In the genomic region with DNA sequence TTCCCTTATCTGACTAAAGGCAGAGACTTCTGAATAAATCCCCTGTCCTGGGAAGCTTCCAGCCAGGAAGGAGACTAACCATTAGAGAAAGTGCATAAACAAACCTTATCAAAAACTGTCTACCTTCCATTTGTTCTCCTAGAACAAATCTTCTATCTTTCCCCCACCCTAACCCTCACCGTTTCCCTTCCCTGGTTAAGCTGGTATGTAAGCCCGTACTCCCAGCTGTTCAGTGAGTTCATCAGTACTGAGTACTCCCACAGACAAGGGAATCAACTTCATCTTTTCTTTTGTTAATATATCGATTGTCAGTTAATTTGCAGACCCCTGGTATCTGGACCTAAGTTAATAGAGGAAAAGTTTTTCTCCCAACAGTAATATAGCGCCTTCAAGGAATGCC, we compare ENCODE assay signal across 31 cellular contexts.
"Had no signal": no experiment of that assay in that cellular context is flagged by ENCODE, and none has a peak within 500 bp of the region (broad histone marks: within the 10 kb centered on the region; RNA-seq: fewer than 3 reads in every experiment).

No MANE protein-coding gene starts in this region.

- H3K9me3 Mint-ChIP-seq: activated CD4-positive, alpha-beta memory T cell treated with anti-CD3 and anti-CD28 coated beads for 36 hours; activated CD4-positive, alpha-beta T cell treated with anti-CD3 and anti-CD28 coated beads, Interleukin-2, amount 10 ng/mL, durations not matched to agents 24 days and 14 days; activated naive CD4-positive, alpha-beta T cell treated with anti-CD3 and anti-CD28 coated beads, Interleukin-2, amount 10 ng/mL, durations not matched to agents 7 days and 5 days; activated naive CD4-positive, alpha-beta T cell treated with anti-CD3 and anti-CD28 coated beads, Interleukin-2, amount 50 U/mL, for 72 hours; activated naive CD8-positive, alpha-beta T cell treated with anti-CD3 and anti-CD28 coated beads, Interleukin-2, amount 10 ng/mL, durations not matched to agents 7 days and 5 days; activated T-cell treated with anti-CD3 and anti-CD28 coated beads, Interleukin-2, amount 50 U/mL, for 24 hours; activated T-cell treated with anti-CD3 and anti-CD28 coated beads, Interleukin-2, amount 50 U/mL, for 72 hours; effector memory CD8-positive, alpha-beta T cell; T-helper 2 cell treated with Interferon-gamma antibody and Interleukin-4, amounts not matched to agents 5 μg/mL and 100 μg/mL, for 36 hours had no signal

- H3K4me3 Mint-ChIP-seq: activated CD4-positive, alpha-beta memory T cell treated with anti-CD3 and anti-CD28 coated beads for 36 hours; activated CD4-positive, alpha-beta T cell treated with anti-CD3 and anti-CD28 coated beads for 36 hours; activated CD4-positive, alpha-beta T cell treated with anti-CD3 and anti-CD28 coated beads, Interleukin-2, amount 10 ng/mL, durations not matched to agents 24 days and 14 days; activated CD8-positive, alpha-beta memory T cell treated with anti-CD3 and anti-CD28 coated beads, Interleukin-2, amount 10 ng/mL, durations not matched to agents 7 days and 5 days; activated CD8-positive, alpha-beta T cell treated with anti-CD3 and anti-CD28 coated beads, Interleukin-2, amount 10 ng/mL, durations not matched to agents 7 days and 5 days; activated naive CD4-positive, alpha-beta T cell treated with anti-CD3 and anti-CD28 coated beads, Interleukin-2, amount 10 ng/mL, durations not matched to agents 7 days and 5 days; activated naive CD8-positive, alpha-beta T cell treated with anti-CD3 and anti-CD28 coated beads, Interleukin-2, amount 10 ng/mL, durations not matched to agents 7 days and 5 days; activated T-cell treated with anti-CD3 and anti-CD28 coated beads, Interleukin-2, amount 50 U/mL, for 24 hours; activated T-cell treated with anti-CD3 and anti-CD28 coated beads, Interleukin-2, amount 50 U/mL, for 72 hours; effector memory CD8-positive, alpha-beta T cell; T-helper 17 cell; T-helper 2 cell treated with Interferon-gamma antibody and Interleukin-4, amounts not matched to agents 5 μg/mL and 100 μg/mL, for 36 hours had no signal

- H3K27ac Mint-ChIP-seq: activated CD4-positive, alpha-beta memory T cell treated with anti-CD3 and anti-CD28 coated beads for 36 hours; activated CD4-positive, alpha-beta T cell treated with anti-CD3 and anti-CD28 coated beads for 36 hours; activated CD4-positive, alpha-beta T cell treated with anti-CD3 and anti-CD28 coated beads, Interleukin-2, amount 10 ng/mL, durations not matched to agents 24 days and 14 days; activated CD8-positive, alpha-beta memory T cell treated with anti-CD3 and anti-CD28 coated beads, Interleukin-2, amount 10 ng/mL, durations not matched to agents 7 days and 5 days; activated CD8-positive, alpha-beta T cell treated with anti-CD3 and anti-CD28 coated beads, Interleukin-2, amount 10 ng/mL, durations not matched to agents 7 days and 5 days; activated naive CD4-positive, alpha-beta T cell treated with anti-CD3 and anti-CD28 coated beads, Interleukin-2, amount 10 ng/mL, durations not matched to agents 7 days and 5 days; activated naive CD4-positive, alpha-beta T cell treated with anti-CD3 and anti-CD28 coated beads, Interleukin-2, amount 50 U/mL, for 72 hours; activated naive CD8-positive, alpha-beta T cell treated with anti-CD3 and anti-CD28 coated beads, Interleukin-2, amount 10 ng/mL, durations not matched to agents 7 days and 5 days; activated T-cell treated with anti-CD3 and anti-CD28 coated beads, Interleukin-2, amount 50 U/mL, for 24 hours; activated T-cell treated with anti-CD3 and anti-CD28 coated beads, Interleukin-2, amount 50 U/mL, for 72 hours; effector memory CD8-positive, alpha-beta T cell; T-helper 17 cell; T-helper 2 cell treated with Interferon-gamma antibody and Interleukin-4, amounts not matched to agents 5 μg/mL and 100 μg/mL, for 36 hours had no signal

- ATAC-seq: activated CD4-positive, alpha-beta T cell treated with anti-CD3 and anti-CD28 coated beads for 36 hours; activated CD8-positive, alpha-beta memory T cell treated with anti-CD3 and anti-CD28 coated beads, Interleukin-2, amount 10 ng/mL, durations not matched to agents 7 days and 5 days; activated CD8-positive, alpha-beta T cell treated with anti-CD3 and anti-CD28 coated beads, Interleukin-2, amount 10 ng/mL, durations not matched to agents 7 days and 5 days; activated naive CD4-positive, alpha-beta T cell treated with anti-CD3 and anti-CD28 coated beads, Interleukin-2, amount 50 U/mL, for 72 hours; activated T-cell treated with anti-CD3 and anti-CD28 coated beads, Interleukin-2, amount 50 U/mL, for 72 hours; effector memory CD8-positive, alpha-beta T cell; foreskin keratinocyte; gastrocnemius medialis; heart left ventricle; T-helper 17 cell had no signal

- H3K36me3 Mint-ChIP-seq: activated CD4-positive, alpha-beta memory T cell treated with anti-CD3 and anti-CD28 coated beads for 36 hours; activated CD8-positive, alpha-beta memory T cell treated with anti-CD3 and anti-CD28 coated beads, Interleukin-2, amount 10 ng/mL, durations not matched to agents 7 days and 5 days; activated naive CD4-positive, alpha-beta T cell treated with anti-CD3 and anti-CD28 coated beads, Interleukin-2, amount 10 ng/mL, durations not matched to agents 7 days and 5 days; activated naive CD4-positive, alpha-beta T cell treated with anti-CD3 and anti-CD28 coated beads, Interleukin-2, amount 50 U/mL, for 72 hours; activated naive CD8-positive, alpha-beta T cell treated with anti-CD3 and anti-CD28 coated beads, Interleukin-2, amount 10 ng/mL, durations not matched to agents 7 days and 5 days had no signal

- DNase-seq: activated CD4-positive, alpha-beta memory T cell treated with anti-CD3 and anti-CD28 coated beads for 36 hours; activated CD4-positive, alpha-beta T cell treated with anti-CD3 and anti-CD28 coated beads for 36 hours; activated CD4-positive, alpha-beta T cell treated with anti-CD3 and anti-CD28 coated beads, Interleukin-2, amount 10 ng/mL, durations not matched to agents 24 days and 14 days; activated CD4-positive, CD25-positive, alpha-beta regulatory T cell; activated CD4-positive, CD25-positive, alpha-beta regulatory T cell treated with anti-CD3 and anti-CD28 coated beads, Interleukin-2, amount 50 U/mL, for 72 hours; activated CD8-positive, alpha-beta memory T cell treated with anti-CD3 and anti-CD28 coated beads, Interleukin-2, amount 10 ng/mL, durations not matched to agents 7 days and 5 days; activated CD8-positive, alpha-beta memory T cell treated with anti-CD3 and anti-CD28 coated beads, Interleukin-2, amount 50 U/mL, for 48 hours; activated CD8-positive, alpha-beta T cell treated with anti-CD3 and anti-CD28 coated beads, Interleukin-2, amount 10 ng/mL, durations not matched to agents 7 days and 5 days; activated gamma-delta T cell; activated naive CD4-positive, alpha-beta T cell; activated naive CD4-positive, alpha-beta T cell treated with anti-CD3 and anti-CD28 coated beads, Interleukin-2, amount 10 ng/mL, durations not matched to agents 7 days and 5 days; activated naive CD8-positive, alpha-beta T cell treated with anti-CD3 and anti-CD28 coated beads, Interleukin-2, amount 10 ng/mL, durations not matched to agents 7 days and 5 days; activated T-cell treated with anti-CD3 and anti-CD28 coated beads for 4 hours; activated T-cell treated with anti-CD3 and anti-CD28 coated beads, Interleukin-2, amount 50 U/mL, for 24 hours; activated T-cell treated with anti-CD3 and anti-CD28 coated beads, Interleukin-2, amount 50 U/mL, for 72 hours; amniotic stem cell; anterior cingulate cortex; cortex of kidney; dermis blood vessel endothelial cell; effector CD4-positive, alpha-beta T cell; effector memory CD8-positive, alpha-beta T cell; erythroblast; foreskin keratinocyte; gastrocnemius medialis; glutamatergic neuron; heart left ventricle; T-helper 1 cell; T-helper 17 cell; T1000 had no signal

- H3K4me1 Mint-ChIP-seq: activated CD4-positive, alpha-beta T cell treated with anti-CD3 and anti-CD28 coated beads for 36 hours; activated CD4-positive, alpha-beta T cell treated with anti-CD3 and anti-CD28 coated beads, Interleukin-2, amount 10 ng/mL, durations not matched to agents 24 days and 14 days; activated CD8-positive, alpha-beta memory T cell treated with anti-CD3 and anti-CD28 coated beads, Interleukin-2, amount 10 ng/mL, durations not matched to agents 7 days and 5 days; activated naive CD4-positive, alpha-beta T cell treated with anti-CD3 and anti-CD28 coated beads, Interleukin-2, amount 10 ng/mL, durations not matched to agents 7 days and 5 days; activated naive CD8-positive, alpha-beta T cell treated with anti-CD3 and anti-CD28 coated beads, Interleukin-2, amount 10 ng/mL, durations not matched to agents 7 days and 5 days; T-helper 17 cell had no signal
